In genomic region chr17:40072481-40073346, GRCh38 we compare ENCODE assay signal across 1 cellular context.
TF ChIP-seq lines count a peak whose summit lies in the region.

No MANE protein-coding gene starts in this region.

TF ChIP-seq in SK-N-SH, 30 proteins besides CTCF, POLR2A, EP300 and RAD21 (continued from another document):
- TF ChIP-seq RCOR1 (IDR thresholded peaks at IDR 0.05; ENCODE audit: low read length) (no peak), FOSL2 (IDR thresholded peaks at IDR 0.05; ENCODE audit: borderline replicate concordance, low read depth) (no peak), GABPA (IDR thresholded peaks at IDR 0.05; ENCODE audit: low read depth) (no peak), TCF12 (IDR thresholded peaks at IDR 0.05) (no peak), IRF3 (IDR thresholded peaks at IDR 0.05; ENCODE audit: low read depth, low read length) (no peak), FOXM1 (IDR thresholded peaks at IDR 0.05; ENCODE audit: low read depth) (no peak), PBX3 (IDR thresholded peaks at IDR 0.05) (no peak), SMC3 (IDR thresholded peaks at IDR 0.05; ENCODE audit: low read depth, low read length) (no peak), EZH2phosphoT487 (IDR thresholded peaks at IDR 0.05; ENCODE audit: borderline replicate concordance, low read depth) (no peak), ZBTB33 (IDR thresholded peaks at IDR 0.05; ENCODE audit: borderline replicate concordance, low read depth) (no peak)
